Comparison of ENCODE assay signal across 1 cellular context in genomic region chrX:46317158-46317557, GRCh38.
TF ChIP-seq lines count a peak whose summit lies in the region.

No MANE protein-coding gene starts in this region.

TF ChIP-seq in HepG2, 621 proteins besides CTCF, POLR2A, EP300 and RAD21 (continued from another document):
- no peak for TF ChIP-seq ZNF407 (CRISPR knock-in tag; IDR thresholded peaks at IDR 0.05; ENCODE audit: not compliant biosample characterization)
- TF ChIP-seq ZNF781 (CRISPR knock-in tag; IDR thresholded peaks at IDR 0.05; ENCODE audit: borderline replicate concordance, not compliant biosample characterization), result no peak
- no peak for TF ChIP-seq SATB2 (CRISPR knock-in tag; IDR thresholded peaks at IDR 0.05)
- peak; percentile 53; the same call in 1 of the 2 replicates for TF ChIP-seq SOX5 (CRISPR knock-in tag; IDR thresholded peaks at IDR 0.05; ENCODE audit: borderline replicate concordance)
- TF ChIP-seq ZNF691 (CRISPR knock-in tag; IDR thresholded peaks at IDR 0.05; ENCODE audit: borderline replicate concordance, low read depth), result no peak
- TF ChIP-seq GATAD2A (CRISPR knock-in tag; IDR thresholded peaks at IDR 0.05), result no peak
